7 cellular contexts compared by ENCODE assay signal in genomic region chr17:77887464-77888241, GRCh38.
DNase-seq lines count a peak whose midpoint lies in the region; TF ChIP-seq lines count a peak whose summit lies in the region.

No MANE protein-coding gene starts in this region.

- no peak for TF ChIP-seq CTCF in right atrium auricular region (IDR thresholded peaks at IDR 0.05)
- no peak for TF ChIP-seq CTCF in progenitor cell of endocrine pancreas (IDR thresholded peaks at IDR 0.05; ENCODE audit: unreplicated experiment)

- H3K36me3 ChIP-seq in HUES6 (ENCODE audit: control insufficient read depth, insufficient read depth, low read length) = no peaks in the 10 kb centered on the region
- no peaks in the 10 kb centered on the region for H3K36me3 ChIP-seq in right atrium auricular region

- H3K4me1 Mint-ChIP-seq in progenitor cell of endocrine pancreas (ENCODE audit: low read depth) = peaks cover 5% of the 10 kb centered on the region

- H3K9ac ChIP-seq in HUES6 (ENCODE audit: low read length) = peak overlapping the region; percentile 2

- H3K36me3 Mint-ChIP-seq in progenitor cell of endocrine pancreas (ENCODE audit: insufficient read depth) = no peaks in the 10 kb centered on the region

- H3K9me3 Mint-ChIP-seq in progenitor cell of endocrine pancreas (ENCODE audit: low read depth) = no peaks in the 10 kb centered on the region

- peaks cover 21% of the 10 kb centered on the region for H3K27me3 ChIP-seq in HUES6 (ENCODE audit: control insufficient read depth, insufficient read depth, low read length)
- no peaks in the 10 kb centered on the region for H3K27me3 ChIP-seq in right atrium auricular region

- H3K27me3 Mint-ChIP-seq in progenitor cell of endocrine pancreas = peaks cover 72% of the 10 kb centered on the region

- peak overlapping the region; percentile 60 for H3K4me3 Mint-ChIP-seq in progenitor cell of endocrine pancreas (ENCODE audit: low read depth)

- H3K4me1 ChIP-seq in HUES6 (ENCODE audit: control insufficient read depth, insufficient read depth, low read length) (peaks cover 21% of the 10 kb centered on the region), right atrium auricular region (peaks cover 0 to 19% of the 10 kb centered on the region in 2 donors)

- peak overlapping the region; percentile 41 for H3K4me3 ChIP-seq in HUES6 (ENCODE audit: low read depth, low read length)
- peak overlapping the region; percentile 44 to 54 for H3K4me3 ChIP-seq in right atrium auricular region

- H3K9me3 ChIP-seq in HUES6 (ENCODE audit: control insufficient read depth, insufficient read depth, low read depth, low read length) = no peaks in the 10 kb centered on the region
- H3K9me3 ChIP-seq in right atrium auricular region = no peaks in the 10 kb centered on the region

- no peak overlapping the region for H3K27ac Mint-ChIP-seq in progenitor cell of endocrine pancreas

- DNase-seq in T follicular helper cell (ENCODE audit: low read depth) (peak; percentile 78), anterior cingulate cortex (lab: John Stamatoyannopoulos, UW) (peak in 49 of 58 donors; percentile 27 to 89 (median 61)), right atrium auricular region (ENCODE audit: low spot score) (peak; percentile 97), progenitor cell of endocrine pancreas (ENCODE audit: low spot score, unreplicated experiment) (no peak), ureter (ENCODE audit: low spot score) (peak; percentile 85), SW 1271 (lab: John Stamatoyannopoulos, UW) (no peak)

- no peak overlapping the region for H3K27ac ChIP-seq in HUES6 (ENCODE audit: low read depth, low read length)
- H3K27ac ChIP-seq in right atrium auricular region = peak overlapping the region; percentile 68 to 73

Comparison
In these comparisons a context has a peak if more than half of its experiments do, and no peak if none do; other contexts are left out.
1. DNase-seq: peak in T follicular helper cell (single experiment), anterior cingulate cortex (49 of 58), right atrium auricular region (single experiment) and ureter (single experiment); none in progenitor cell of endocrine pancreas (single experiment) and SW 1271 (0 of 2).